In genomic region chr13:50171585-50172282, GRCh38 we compare ENCODE assay signal across 24 cellular contexts.
"Had no signal": no experiment of that assay in that cellular context is flagged by ENCODE, and none has a peak within 500 bp of the region (broad histone marks: within the 10 kb centered on the region; RNA-seq: fewer than 3 reads in every experiment).

No MANE protein-coding gene starts in this region.

- H3K27me3 ChIP-seq: brain microvascular endothelial cell, colonic mucosa, gastrocnemius medialis, pancreas, spleen, thyroid gland had no signal

- H3K27me3 Mint-ChIP-seq: activated T-helper 17 cell treated with anti-CD3 and anti-CD28 coated beads, Interleukin-2, amount 50 U/mL, for 72 hours; naive B cell had no signal

- H3K27ac ChIP-seq: brain microvascular endothelial cell, colonic mucosa, gastrocnemius medialis, pancreas, spleen, thyroid gland had no signal

- H3K36me3 ChIP-seq: brain microvascular endothelial cell, colonic mucosa, gastrocnemius medialis, pancreas, spleen, thyroid gland had no signal

- H3K9me3 Mint-ChIP-seq: activated CD4-positive, alpha-beta memory T cell treated with anti-CD3 and anti-CD28 coated beads, Interleukin-2, amount 10 ng/mL, durations not matched to agents 7 days and 5 days; T-helper 2 cell treated with Interferon-gamma antibody and Interleukin-4, amounts not matched to agents 5 μg/mL and 100 μg/mL, for 36 hours had no signal

- FAIRE-seq: kidney, pancreas, TTC549, urothelium cell line had no signal

- H3K4me1 Mint-ChIP-seq: activated CD4-positive, alpha-beta memory T cell treated with anti-CD3 and anti-CD28 coated beads, Interleukin-2, amount 10 ng/mL, durations not matched to agents 7 days and 5 days; activated naive CD8-positive, alpha-beta T cell treated with anti-CD3 and anti-CD28 coated beads, Interleukin-2, amount 10 ng/mL, durations not matched to agents 7 days and 5 days; neural crest cell had no signal

- H3K27ac Mint-ChIP-seq: activated CD4-positive, alpha-beta memory T cell treated with anti-CD3 and anti-CD28 coated beads, Interleukin-2, amount 10 ng/mL, durations not matched to agents 7 days and 5 days; activated CD8-positive, alpha-beta memory T cell treated with anti-CD3 and anti-CD28 coated beads, Interleukin-2, amount 10 ng/mL, durations not matched to agents 7 days and 5 days; activated naive CD8-positive, alpha-beta T cell treated with anti-CD3 and anti-CD28 coated beads, Interleukin-2, amount 10 ng/mL, durations not matched to agents 7 days and 5 days; activated T-helper 17 cell treated with anti-CD3 and anti-CD28 coated beads, Interleukin-2, amount 50 U/mL, for 72 hours; T-helper 2 cell treated with Interferon-gamma antibody and Interleukin-4, amounts not matched to agents 5 μg/mL and 100 μg/mL, for 36 hours had no signal

- DNase-seq: activated CD4-positive, alpha-beta memory T cell treated with anti-CD3 and anti-CD28 coated beads, Interleukin-2, amount 10 ng/mL, durations not matched to agents 7 days and 5 days; activated CD4-positive, alpha-beta T cell treated with anti-CD3 and anti-CD28 coated beads for 4 hours; activated CD8-positive, alpha-beta memory T cell treated with anti-CD3 and anti-CD28 coated beads, Interleukin-2, amount 10 ng/mL, durations not matched to agents 7 days and 5 days; activated naive CD4-positive, alpha-beta T cell treated with Interleukin-2 at 50 U/mL for 16 hours; activated naive CD8-positive, alpha-beta T cell treated with anti-CD3 and anti-CD28 coated beads, Interleukin-2, amount 10 ng/mL, durations not matched to agents 7 days and 5 days; brain microvascular endothelial cell; central memory CD4-positive, alpha-beta T cell; colonic mucosa; erythroblast; gastrocnemius medialis; kidney; mammary epithelial cell; naive B cell; pancreas; spleen; stimulated activated naive CD4-positive, alpha-beta T cell; thyroid gland had no signal

- ATAC-seq: activated CD8-positive, alpha-beta memory T cell treated with anti-CD3 and anti-CD28 coated beads, Interleukin-2, amount 10 ng/mL, durations not matched to agents 7 days and 5 days; activated T-helper 17 cell treated with anti-CD3 and anti-CD28 coated beads, Interleukin-2, amount 50 U/mL, for 72 hours; gastrocnemius medialis; left lobe of liver; pancreas; sciatic nerve had no signal

- H3K9me3 ChIP-seq: colonic mucosa, gastrocnemius medialis, pancreas, spleen, thyroid gland had no signal

- H3K4me3 ChIP-seq: colonic mucosa, gastrocnemius medialis, pancreas, spleen, thyroid gland had no signal

- H3K4me3 Mint-ChIP-seq: activated CD4-positive, alpha-beta memory T cell treated with anti-CD3 and anti-CD28 coated beads, Interleukin-2, amount 10 ng/mL, durations not matched to agents 7 days and 5 days; activated CD8-positive, alpha-beta memory T cell treated with anti-CD3 and anti-CD28 coated beads, Interleukin-2, amount 10 ng/mL, durations not matched to agents 7 days and 5 days; activated naive CD8-positive, alpha-beta T cell treated with anti-CD3 and anti-CD28 coated beads, Interleukin-2, amount 10 ng/mL, durations not matched to agents 7 days and 5 days; activated T-helper 17 cell treated with anti-CD3 and anti-CD28 coated beads, Interleukin-2, amount 50 U/mL, for 72 hours; neural crest cell; T-helper 2 cell treated with Interferon-gamma antibody and Interleukin-4, amounts not matched to agents 5 μg/mL and 100 μg/mL, for 36 hours had no signal

- H3K4me1 ChIP-seq: colonic mucosa, gastrocnemius medialis, pancreas, spleen, thyroid gland had no signal

- H3K36me3 Mint-ChIP-seq: activated CD8-positive, alpha-beta memory T cell treated with anti-CD3 and anti-CD28 coated beads, Interleukin-2, amount 10 ng/mL, durations not matched to agents 7 days and 5 days; naive B cell had no signal
